In the genomic region with DNA sequence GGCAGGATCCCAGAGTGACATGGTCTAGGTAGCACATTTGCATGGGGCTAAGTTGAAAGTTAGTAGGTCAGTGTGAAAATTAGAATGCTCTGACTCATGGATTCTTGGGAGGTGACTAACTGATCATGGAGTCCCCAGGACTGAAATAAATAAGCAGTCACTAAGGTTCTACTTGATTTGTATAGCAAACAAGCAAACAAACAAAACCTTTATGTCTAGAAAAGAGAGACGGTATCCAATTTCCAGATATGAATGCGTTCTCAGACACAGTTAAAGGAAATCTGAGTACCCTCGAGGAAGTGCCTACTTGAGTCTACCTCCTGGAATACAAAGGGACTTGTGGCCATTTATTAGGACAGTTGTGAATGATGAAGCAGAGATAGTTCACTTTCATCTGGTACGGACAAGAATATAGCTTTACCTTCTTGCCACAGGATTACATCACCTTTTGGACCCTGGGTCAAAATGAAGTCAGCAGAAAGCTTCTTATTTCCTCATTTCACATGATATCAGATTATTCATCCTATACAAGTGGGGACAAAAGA, we compare ENCODE assay signal across 12 cellular contexts. TPM values are rescaled to one million over a fixed set of nuclear protein-coding genes. Genes with fewer than 3 reads are reported as not detected.
DNase-seq lines count a peak whose midpoint lies in the region; ATAC-seq and TF ChIP-seq lines count a peak whose summit lies in the region.
"Had no signal": no experiment of that assay in that cellular context is flagged by ENCODE, and none has a peak within 500 bp of the region (broad histone marks: within the 10 kb centered on the region; RNA-seq: fewer than 3 reads in every experiment).

No MANE protein-coding gene starts in this region.

- H3K27me3 Mint-ChIP-seq in nephron progenitor cell (ENCODE audit: low read depth, poor library complexity) = no peaks in the 10 kb centered on the region
- no peaks in the 10 kb centered on the region for H3K27me3 Mint-ChIP-seq in naive thymus-derived CD8-positive, alpha-beta T cell
- H3K27me3 Mint-ChIP-seq: activated CD4-positive, alpha-beta T cell treated with anti-CD3 and anti-CD28 coated beads, Interleukin-2, amount 10 ng/mL, durations not matched to agents 24 days and 14 days; stimulated activated naive CD8-positive, alpha-beta T cell treated with anti-CD3 and anti-CD28 coated beads, Interleukin-15, Interleukin-2, amounts not matched to agents 100 ng/mL and 50 ng/mL, for 24 hours had no signal

- peak overlapping the region; percentile 53 for H3K27ac Mint-ChIP-seq in nephron progenitor cell
- H3K27ac Mint-ChIP-seq in naive thymus-derived CD8-positive, alpha-beta T cell = no peak overlapping the region
- H3K27ac Mint-ChIP-seq: activated CD4-positive, alpha-beta T cell treated with anti-CD3 and anti-CD28 coated beads, Interleukin-2, amount 10 ng/mL, durations not matched to agents 24 days and 14 days; stimulated activated naive CD8-positive, alpha-beta T cell treated with anti-CD3 and anti-CD28 coated beads, Interleukin-15, Interleukin-2, amounts not matched to agents 100 ng/mL and 50 ng/mL, for 24 hours had no signal

- H3K4me3 Mint-ChIP-seq in nephron progenitor cell = no peak overlapping the region
- H3K4me3 Mint-ChIP-seq in naive thymus-derived CD8-positive, alpha-beta T cell = no peak overlapping the region
- H3K4me3 Mint-ChIP-seq: activated CD4-positive, alpha-beta T cell treated with anti-CD3 and anti-CD28 coated beads, Interleukin-2, amount 10 ng/mL, durations not matched to agents 24 days and 14 days; stimulated activated naive CD8-positive, alpha-beta T cell treated with anti-CD3 and anti-CD28 coated beads, Interleukin-15, Interleukin-2, amounts not matched to agents 100 ng/mL and 50 ng/mL, for 24 hours had no signal

- H3K36me3 Mint-ChIP-seq in nephron progenitor cell (ENCODE audit: low read depth) = peaks cover 17% of the 10 kb centered on the region
- H3K36me3 Mint-ChIP-seq in naive thymus-derived CD8-positive, alpha-beta T cell = peaks cover 0 to 13% (median 6%) of the 10 kb centered on the region in 3 donors

- no peaks in the 10 kb centered on the region for H3K27me3 ChIP-seq in brain microvascular endothelial cell (replicated peaks)
- H3K27me3 ChIP-seq: cardiac muscle cell had no signal

- no peak for ATAC-seq in naive thymus-derived CD8-positive, alpha-beta T cell
- ATAC-seq: right cardiac atrium had no signal

- H3K36me3 ChIP-seq in brain microvascular endothelial cell (replicated peaks) = no peaks in the 10 kb centered on the region
- H3K36me3 ChIP-seq: cardiac muscle cell had no signal

- TF ChIP-seq CTCF in brain microvascular endothelial cell (IDR thresholded peaks at IDR 0.05; ENCODE audit: low read depth, low read length, missing control alignments) = no peak
- no peak for TF ChIP-seq CTCF in nephron progenitor cell (IDR thresholded peaks at IDR 0.05)

- no peak overlapping the region for H3K4me3 ChIP-seq in brain microvascular endothelial cell (ENCODE audit: low read depth, low read length)
- H3K4me3 ChIP-seq: cardiac muscle cell had no signal

- POLR2A ChIA-PET in naive thymus-derived CD8-positive, alpha-beta T cell (lab: Charles Lee) = no interaction called here

- in situ Hi-C loops in brain microvascular endothelial cell (cut with HindIII; ENCODE audit: low pct_ligation_motif_present, low sequenced_read_pairs) = no loop called here

- DNase-seq in GM04503 (ENCODE audit: low read depth) = peak; percentile 39
- DNase-seq in NCI-H2107 treated with DMSO at 0.1 percent for 48 hours (lab: John Stamatoyannopoulos, UW; ENCODE audit: unreplicated experiment) = peak; percentile 84
- DNase-seq in brain microvascular endothelial cell = peak; percentile 67
- DNase-seq in nephron progenitor cell = no peak
- no peak for DNase-seq in activated effector memory CD4-positive, alpha-beta T cell treated with Interleukin-2 at 50 U/mL for 16 hours
- no peak for DNase-seq in stimulated activated CD4-positive, alpha-beta T cell treated with anti-CD3 and anti-CD28 coated beads, Interleukin-12 subunit alpha, Interleukin-12 subunit beta, amount 100 ng/mL, for 4 hours
- no peak for DNase-seq in naive thymus-derived CD8-positive, alpha-beta T cell
- DNase-seq in activated CD4-positive, alpha-beta T cell treated with anti-CD3 and anti-CD28 coated beads, Interleukin-2, amount 50 U/mL, for 1 hour = no peak
- DNase-seq: activated CD4-positive, alpha-beta T cell treated with anti-CD3 and anti-CD28 coated beads, Interleukin-2, amount 10 ng/mL, durations not matched to agents 24 days and 14 days; right cardiac atrium had no signal

- H3K9me3 Mint-ChIP-seq in nephron progenitor cell = no peaks in the 10 kb centered on the region
- no peaks in the 10 kb centered on the region for H3K9me3 Mint-ChIP-seq in naive thymus-derived CD8-positive, alpha-beta T cell
- H3K9me3 Mint-ChIP-seq: activated CD4-positive, alpha-beta T cell treated with anti-CD3 and anti-CD28 coated beads, Interleukin-2, amount 10 ng/mL, durations not matched to agents 24 days and 14 days; stimulated activated naive CD8-positive, alpha-beta T cell treated with anti-CD3 and anti-CD28 coated beads, Interleukin-15, Interleukin-2, amounts not matched to agents 100 ng/mL and 50 ng/mL, for 24 hours had no signal

- peaks cover 4% of the 10 kb centered on the region for H3K4me1 Mint-ChIP-seq in nephron progenitor cell
- no peaks in the 10 kb centered on the region for H3K4me1 Mint-ChIP-seq in naive thymus-derived CD8-positive, alpha-beta T cell

- H3K27ac ChIP-seq in brain microvascular endothelial cell = no peak overlapping the region
- H3K27ac ChIP-seq: cardiac muscle cell had no signal

RNA-seq across cellular contexts. Expression of gene AGPS, which starts 54.3 kb away (rescaled TPM):
- total RNA-seq in naive thymus-derived CD8-positive, alpha-beta T cell = 10 to 100 TPM; 24.8 to 25.6 TPM
- polyA plus RNA-seq in naive thymus-derived CD8-positive, alpha-beta T cell = 10 to 100 TPM; 13.0 to 16.3 (median 13.2) TPM

Comparison
In these comparisons a context has a peak if more than half of its experiments do, and no peak if none do; other contexts are left out.
1. DNase-seq: peak in GM04503 (single experiment), NCI-H2107 treated with DMSO at 0.1 percent for 48 hours (single experiment) and brain microvascular endothelial cell (single experiment); none in nephron progenitor cell (single experiment), activated effector memory CD4-positive, alpha-beta T cell treated with Interleukin-2 at 50 U/mL for 16 hours (single experiment), stimulated activated CD4-positive, alpha-beta T cell treated with anti-CD3 and anti-CD28 coated beads, Interleukin-12 subunit alpha, Interleukin-12 subunit beta, amount 100 ng/mL, for 4 hours (single experiment), naive thymus-derived CD8-positive, alpha-beta T cell (0 of 10) and activated CD4-positive, alpha-beta T cell treated with anti-CD3 and anti-CD28 coated beads, Interleukin-2, amount 50 U/mL, for 1 hour (single experiment).